8 cellular contexts compared by ENCODE assay signal in genomic region chr6:53359088-53359842, GRCh38. TPM values are rescaled to one million over a fixed set of nuclear protein-coding genes. Genes with fewer than 3 reads are reported as not detected.
DNase-seq lines count a peak whose midpoint lies in the region; ATAC-seq and TF ChIP-seq lines count a peak whose summit lies in the region.

No MANE protein-coding gene starts in this region.

- H3K27ac ChIP-seq in HL-60 (replicated peaks) (peak overlapping the region; percentile 72), mesenchymal stem cell (ENCODE audit: low read length, poor library complexity, severe bottlenecking) (peak overlapping the region; percentile 86)

- no peaks in the 10 kb centered on the region for H3K27me3 Mint-ChIP-seq in effector memory CD8-positive, alpha-beta T cell

- WGBS in mesenchymal stem cell: under 1% methylated on average over 63 of the region's 74 CpGs

- peak overlapping the region; percentile 55 to 91 for H3K4ac ChIP-seq in mesenchymal stem cell (ENCODE audit: low read depth in 1 of 2, low read length in 2 of 2)

- no peak for TF ChIP-seq CTCF in HL-60 (IDR thresholded peaks at IDR 0.05; ENCODE audit: insufficient read depth, low read length)

- peak; percentile 97 for ATAC-seq in GM19467 (IDR thresholded peaks at IDR 0.05; ENCODE audit: unreplicated experiment)
- ATAC-seq in effector memory CD8-positive, alpha-beta T cell (replicated peaks): peak; percentile 76

- H3K36me3 Mint-ChIP-seq in effector memory CD8-positive, alpha-beta T cell (ENCODE audit: insufficient read depth): peaks cover 26% of the 10 kb centered on the region

- no peaks in the 10 kb centered on the region for H3K9me3 Mint-ChIP-seq in effector memory CD8-positive, alpha-beta T cell

- H2BK12ac ChIP-seq in mesenchymal stem cell (ENCODE audit: low read length in 2 of 2): peak overlapping the region; percentile 66 to 90

- peak overlapping the region; percentile 43 for H2AK5ac ChIP-seq in mesenchymal stem cell (ENCODE audit: low read length, severe bottlenecking)

- H4K8ac ChIP-seq in mesenchymal stem cell (ENCODE audit: low read length): peak overlapping the region; percentile 100

- H3K4me3 ChIP-seq in HL-60 (replicated peaks; ENCODE audit: insufficient read depth, low read length): peak overlapping the region; percentile 59
- peak overlapping the region; percentile 61 to 79 for H3K4me3 ChIP-seq in mesenchymal stem cell (ENCODE audit: insufficient read depth in 1 of 2, low read depth in 1 of 2, low read length in 2 of 2)

- peaks cover 29 to 43% of the 10 kb centered on the region in 2 donors for H3K4me1 Mint-ChIP-seq in effector memory CD8-positive, alpha-beta T cell (ENCODE audit: low read depth in 2 of 2)

- H2BK120ac ChIP-seq in mesenchymal stem cell (ENCODE audit: low read depth, low read length): peak overlapping the region; percentile 97

- H3K79me1 ChIP-seq in mesenchymal stem cell (replicated peaks; ENCODE audit: low read length, poor library complexity, severe bottlenecking): no peaks in the 10 kb centered on the region

- peaks cover 0 to 3% of the 10 kb centered on the region in 2 experiments for H3K36me3 ChIP-seq in mesenchymal stem cell (ENCODE audit: control insufficient read depth in 1 of 2, insufficient read depth in 2 of 2, low read depth in 1 of 2, low read length in 2 of 2)

- H4K91ac ChIP-seq in mesenchymal stem cell (ENCODE audit: low read length): peak overlapping the region; percentile 98

- DNase-seq in COLO668 (lab: John Stamatoyannopoulos, UW; ENCODE audit: unreplicated experiment) (peak; percentile 94), HL-60 (ENCODE audit: low read depth in 1 of 2, low spot score in 1 of 2) (peak; percentile 67 to 86), NK-92 (lab: John Stamatoyannopoulos, UW; ENCODE audit: unreplicated experiment) (peak; percentile 19), mesenchymal stem cell (peak; percentile 97)
- peak; percentile 74 to 88 (median 87) for DNase-seq in activated CD8-positive, alpha-beta memory T cell treated with anti-CD3 and anti-CD28 coated beads for 48 hours (ENCODE audit: low read depth in 2 of 3, low spot score in 2 of 3)
- peak; percentile 88 to 89 (median 88) for DNase-seq in effector memory CD8-positive, alpha-beta T cell
- peak; percentile 75 for DNase-seq in stimulated activated CD8-positive, alpha-beta memory T cell treated with anti-CD3 and anti-CD28 coated beads, Interleukin-12 subunit alpha, Interleukin-12 subunit beta, amount 100 ng/mL, for 1 hour (ENCODE audit: low read depth)

- H3K4me3 Mint-ChIP-seq in effector memory CD8-positive, alpha-beta T cell: peak overlapping the region; percentile 85 to 86

- H3K9me3 ChIP-seq in mesenchymal stem cell (ENCODE audit: control insufficient read depth, low read length): no peaks in the 10 kb centered on the region

- peak overlapping the region; percentile 94 for H2BK5ac ChIP-seq in mesenchymal stem cell (ENCODE audit: low read depth, low read length, poor library complexity, severe bottlenecking)

- no peak overlapping the region for H3K14ac ChIP-seq in mesenchymal stem cell (ENCODE audit: low read length in 2 of 2)

- no peaks in the 10 kb centered on the region for H3K27me3 ChIP-seq in HL-60 (ENCODE audit: insufficient read depth, poor library complexity, severe bottlenecking)
- H3K27me3 ChIP-seq in mesenchymal stem cell (ENCODE audit: control insufficient read depth in 1 of 2, insufficient read depth in 1 of 2, low read length in 2 of 2): no peaks in the 10 kb centered on the region

- H2AFZ ChIP-seq in mesenchymal stem cell (ENCODE audit: low read depth, low read length): no peak overlapping the region

- peak overlapping the region; percentile 94 to 100 for H3K18ac ChIP-seq in mesenchymal stem cell (ENCODE audit: low read depth in 1 of 2, low read length in 2 of 2)

- H3K23ac ChIP-seq in mesenchymal stem cell (ENCODE audit: low read length in 2 of 2): peak overlapping the region in 1 of 2 experiments; percentile 62

- H2BK15ac ChIP-seq in mesenchymal stem cell (ENCODE audit: low read depth, poor library complexity, severe bottlenecking): peak overlapping the region; percentile 100

- H3K9ac ChIP-seq in mesenchymal stem cell (ENCODE audit: low read length): peak overlapping the region; percentile 95

- peaks cover 10% of the 10 kb centered on the region for H3K4me1 ChIP-seq in mesenchymal stem cell (ENCODE audit: control insufficient read depth, insufficient read depth, low read depth, low read length)

- peak overlapping the region; percentile 82 for H3K4me2 ChIP-seq in mesenchymal stem cell (ENCODE audit: low read length, poor library complexity, severe bottlenecking)

- H3K27ac Mint-ChIP-seq in effector memory CD8-positive, alpha-beta T cell: peak overlapping the region; percentile 96 to 97

RNA-seq across cellular contexts. Expression of gene ELOVL5, which starts 10.5 kb away (rescaled TPM):
- 112 TPM for polyA plus RNA-seq in mesenchymal stem cell (2013, experiment 1 of 2)
- polyA plus RNA-seq in mesenchymal stem cell (2013, experiment 2 of 2): 114 TPM

Comparison
In these comparisons a context has a peak if more than half of its experiments do, and no peak if none do; other contexts are left out.
1. Peak in every context shown above with its lines: DNase-seq, ATAC-seq, H3K4me3 ChIP-seq and H3K27ac ChIP-seq.
2. DNase-seq: peak in every context shown above with its lines; median percentile 97 in mesenchymal stem cell; 94 in COLO668; 88 in effector memory CD8-positive, alpha-beta T cell; 87 in activated CD8-positive, alpha-beta memory T cell treated with anti-CD3 and anti-CD28 coated beads for 48 hours; 76 in HL-60; 75 in stimulated activated CD8-positive, alpha-beta memory T cell treated with anti-CD3 and anti-CD28 coated beads, Interleukin-12 subunit alpha, Interleukin-12 subunit beta, amount 100 ng/mL, for 1 hour; 19 in NK-92.